In the genomic region with DNA sequence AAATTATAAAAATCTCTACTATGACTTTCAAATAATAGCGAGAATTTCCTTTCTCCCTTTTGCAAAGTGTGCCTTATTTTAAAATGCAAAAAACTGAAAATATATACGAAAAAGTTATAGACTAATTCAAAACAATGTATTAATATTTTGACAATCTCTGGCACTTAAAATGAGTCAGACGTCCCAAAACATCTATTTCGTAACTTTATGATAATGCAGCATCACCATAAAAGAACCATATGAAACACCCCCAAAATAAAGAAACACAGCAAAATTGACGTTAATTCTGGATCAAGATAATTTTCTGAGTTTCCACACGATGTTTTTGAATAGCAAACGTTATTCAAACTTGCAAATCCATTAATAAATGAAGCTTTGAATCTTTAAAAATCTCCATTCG, we compare ENCODE assay signal across 8 cellular contexts. TPM values are rescaled to one million over a fixed set of nuclear protein-coding genes. Genes with fewer than 3 reads are reported as not detected.
A peak's percentile ranks its signal among the peaks of the same experiment; 100 is the strongest.
DNase-seq lines count a peak whose midpoint lies in the region; ATAC-seq and TF ChIP-seq lines count a peak whose summit lies in the region.

No MANE protein-coding gene starts in this region.

- H3K27ac ChIP-seq in lower lobe of right lung (peak overlapping the region; percentile 90), upper lobe of right lung (peak overlapping the region; percentile 88)

- in situ Hi-C loops in astrocyte of the cerebellum (cut with HindIII; ENCODE audit: low sequenced_read_pairs) = no loop called here

- H3K9me3 ChIP-seq in lower lobe of right lung (no peaks in the 10 kb centered on the region), upper lobe of right lung (no peaks in the 10 kb centered on the region)

- DNase-seq in activated naive CD4-positive, alpha-beta T cell treated with anti-CD3 and anti-CD28 coated beads, Interleukin-2, amount 10 ng/mL, durations not matched to agents 7 days and 5 days = no peak
- DNase-seq in activated naive CD4-positive, alpha-beta T cell treated with anti-CD3 and anti-CD28 coated beads, Interleukin-2, amount 50 U/mL, for 16 hours = no peak
- DNase-seq in astrocyte of the cerebellum (ENCODE audit: low read depth) (no peak), lower lobe of right lung (no peak), upper lobe of right lung (no peak), occipital lobe (lab: John Stamatoyannopoulos, UW) (no peak), AG08396 (ENCODE audit: low spot score) (no peak), NCI-H1436 (lab: John Stamatoyannopoulos, UW) (no peak)

- peaks cover 7% of the 10 kb centered on the region for H3K36me3 Mint-ChIP-seq in activated naive CD4-positive, alpha-beta T cell treated with anti-CD3 and anti-CD28 coated beads, Interleukin-2, amount 10 ng/mL, durations not matched to agents 7 days and 5 days

- H3K4me3 Mint-ChIP-seq in activated naive CD4-positive, alpha-beta T cell treated with anti-CD3 and anti-CD28 coated beads, Interleukin-2, amount 10 ng/mL, durations not matched to agents 7 days and 5 days = peak overlapping the region; percentile 100

- no peaks in the 10 kb centered on the region for H3K27me3 Mint-ChIP-seq in activated naive CD4-positive, alpha-beta T cell treated with anti-CD3 and anti-CD28 coated beads, Interleukin-2, amount 10 ng/mL, durations not matched to agents 7 days and 5 days

- H3K27me3 ChIP-seq in lower lobe of right lung (ENCODE audit: low read depth) (no peaks in the 10 kb centered on the region), upper lobe of right lung (no peaks in the 10 kb centered on the region)

- TF ChIP-seq CTCF in astrocyte of the cerebellum (IDR thresholded peaks at IDR 0.05; ENCODE audit: low read depth, low read length, missing control alignments) = no peak
- TF ChIP-seq CTCF in lower lobe of right lung (IDR thresholded peaks at IDR 0.05) = no peak
- TF ChIP-seq CTCF in upper lobe of right lung (IDR thresholded peaks at IDR 0.05) = no peak

- ATAC-seq in lower lobe of right lung (no peak), upper lobe of right lung (no peak)

- H3K4me1 ChIP-seq in lower lobe of right lung (peaks cover 46% of the 10 kb centered on the region), upper lobe of right lung (peaks cover 27% of the 10 kb centered on the region)

- CTCF ChIA-PET in activated naive CD4-positive, alpha-beta T cell treated with anti-CD3 and anti-CD28 coated beads, Interleukin-2, amount 10 ng/mL, durations not matched to agents 7 days and 5 days (lab: Charles Lee) = no interaction called here

- H3K4me3 ChIP-seq in astrocyte of the cerebellum (ENCODE audit: low read depth, low read length) = peak overlapping the region; percentile 98
- H3K4me3 ChIP-seq in lower lobe of right lung = peak overlapping the region; percentile 97
- peak overlapping the region; percentile 94 for H3K4me3 ChIP-seq in upper lobe of right lung

- peak overlapping the region; percentile 99 for H3K27ac Mint-ChIP-seq in activated naive CD4-positive, alpha-beta T cell treated with anti-CD3 and anti-CD28 coated beads, Interleukin-2, amount 10 ng/mL, durations not matched to agents 7 days and 5 days

- intact Hi-C loops in lower lobe of right lung (cut with DNase I) (no loop called here), upper lobe of right lung (cut with DNase I) (no loop called here)

- H3K4me1 Mint-ChIP-seq in activated naive CD4-positive, alpha-beta T cell treated with anti-CD3 and anti-CD28 coated beads, Interleukin-2, amount 10 ng/mL, durations not matched to agents 7 days and 5 days = peaks cover 53% of the 10 kb centered on the region

- H3K36me3 ChIP-seq in lower lobe of right lung (no peaks in the 10 kb centered on the region), upper lobe of right lung (no peaks in the 10 kb centered on the region)

- no peaks in the 10 kb centered on the region for H3K9me3 Mint-ChIP-seq in activated naive CD4-positive, alpha-beta T cell treated with anti-CD3 and anti-CD28 coated beads, Interleukin-2, amount 10 ng/mL, durations not matched to agents 7 days and 5 days

RNA-seq across cellular contexts. Expression of a gene that starts 1.0 kb away (rescaled TPM):
- 55.6 TPM for total RNA-seq in lower lobe of right lung
- total RNA-seq in upper lobe of right lung = 57.2 TPM
- 97.8 TPM for total RNA-seq in occipital lobe

RNA-seq across cellular contexts. Expression of a gene that starts 15.7 kb away (rescaled TPM):
- 38.8 TPM for total RNA-seq in lower lobe of right lung
- 38.2 TPM for total RNA-seq in upper lobe of right lung
- total RNA-seq in occipital lobe = 63.3 TPM
